16 cellular contexts compared by ENCODE assay signal in genomic region chr6:18153311-18153703, GRCh38. TPM values are rescaled to one million over a fixed set of nuclear protein-coding genes. Genes with fewer than 3 reads are reported as not detected.
DNase-seq lines count a peak whose midpoint lies in the region; ATAC-seq, FAIRE-seq and TF ChIP-seq lines count a peak whose summit lies in the region.
"Had no signal": no experiment of that assay in that cellular context is flagged by ENCODE, and none has a peak within 500 bp of the region (broad histone marks: within the 10 kb centered on the region; RNA-seq: fewer than 3 reads in every experiment).

No MANE protein-coding gene starts in this region.

- peak overlapping the region in 1 of 2 experiments; percentile 96; a peak in 2 of 4 replicates for H3K9ac ChIP-seq in K562 (ENCODE audit: insufficient read depth in 1 of 2, low read depth in 2 of 2, low read length in 2 of 2)

- H3K27ac Mint-ChIP-seq in activated naive CD8-positive, alpha-beta T cell, result no peak overlapping the region
- no peak overlapping the region for H3K27ac Mint-ChIP-seq in activated naive CD8-positive, alpha-beta T cell treated with anti-CD3 and anti-CD28 coated beads for 36 hours
- no peak overlapping the region for H3K27ac Mint-ChIP-seq in memory B cell
- H3K27ac Mint-ChIP-seq: activated CD4-positive, alpha-beta memory T cell treated with anti-CD3 and anti-CD28 coated beads, Interleukin-2, amount 10 ng/mL, durations not matched to agents 7 days and 5 days; H9 had no signal

- intact Hi-C loops in K562 (cut with micrococcal nuclease) (loop anchor here (5.0 to 10.0 kb wide), 3 partner anchors 166 to 449 kb away; partner anchors contain the start of genes KIF13A and NUP153), transverse colon (cut with DNase I; ENCODE audit: low total_unique reads) (loop anchor here (5.0 to 10.0 kb wide), 2 partner anchors 111 to 1984 kb away; partner anchors contain the start of gene DEK)

- in situ Hi-C loops in K562 (cut with MboI) (no loop called here), transverse colon (cut with MboI; ENCODE audit: low pct_ligation_motif_present in 1 of 4, low pct_unique_long_range_greater_than_20kb in 1 of 4, low sequenced_read_pairs in 3 of 4) (no loop called here)

- H3K27me3 ChIP-seq in K562 (ENCODE audit: control insufficient read depth in 2 of 2, insufficient read depth in 2 of 2, low read length in 2 of 2), result no peaks in the 10 kb centered on the region
- no peaks in the 10 kb centered on the region for H3K27me3 ChIP-seq in transverse colon
- H3K27me3 ChIP-seq: uterus had no signal

- TF ChIP-seq EP300 in K562 (IDR thresholded peaks at IDR 0.05; ENCODE audit: low read length) (no peak), transverse colon (IDR thresholded peaks at IDR 0.05; ENCODE audit: low read depth) (no peak)

- no peak for TF ChIP-seq RAD21 in K562 (CRISPR knock-in tag; conservative IDR thresholded peaks at IDR 0.05 in 1 of 2, IDR thresholded peaks at IDR 0.05 in 1 of 2)

- H4K20me1 ChIP-seq in K562 (replicated peaks; ENCODE audit: control insufficient read depth, insufficient read depth, low read length), result no peaks in the 10 kb centered on the region

- no TSS peak for BruUV-seq in K562 (replicated peaks; lab: Mats Ljungman, UMichigan)

- no peak for FAIRE-seq in K562 (lab: Jason Lieb, UNC)
- FAIRE-seq: colon, islet of Langerhans had no signal

- CTCF ChIA-PET in K562 (lab: Yijun Ruan, JAX; ENCODE audit: low intra/inter-chr PET ratio), result no interaction called here

- TF ChIP-seq POLR2A in K562 (conservative IDR thresholded peaks at IDR 0.05), result no peak
- TF ChIP-seq POLR2A in transverse colon (IDR thresholded peaks at IDR 0.05), result no peak

- H3K4me1 Mint-ChIP-seq in activated naive CD8-positive, alpha-beta T cell (ENCODE audit: low read depth), result peaks cover 30% of the 10 kb centered on the region
- H3K4me1 Mint-ChIP-seq in activated naive CD8-positive, alpha-beta T cell treated with anti-CD3 and anti-CD28 coated beads for 36 hours, result peaks cover 30% of the 10 kb centered on the region
- peaks cover 10% of the 10 kb centered on the region for H3K4me1 Mint-ChIP-seq in memory B cell

- H3K79me2 ChIP-seq in K562 (ENCODE audit: control insufficient read depth, insufficient read depth, low read length), result peaks cover 40% of the 10 kb centered on the region

- H3K27ac ChIP-seq in K562 (ENCODE audit: extremely low read depth, low read depth, low read length) (peak overlapping the region; percentile 30), transverse colon (peak overlapping the region; percentile 1 to 98 (median 65))

- H3K36me3 ChIP-seq in K562 (ENCODE audit: control insufficient read depth, insufficient read depth, low read length), result peaks cover 18% of the 10 kb centered on the region
- H3K36me3 ChIP-seq in transverse colon, result no peaks in the 10 kb centered on the region
- H3K36me3 ChIP-seq: uterus had no signal

- peaks cover 7% of the 10 kb centered on the region for H3K36me3 Mint-ChIP-seq in activated naive CD8-positive, alpha-beta T cell
- H3K36me3 Mint-ChIP-seq in activated naive CD8-positive, alpha-beta T cell treated with anti-CD3 and anti-CD28 coated beads for 36 hours, result peaks cover 8% of the 10 kb centered on the region
- H3K36me3 Mint-ChIP-seq in memory B cell, result peaks cover 5% of the 10 kb centered on the region

- peak overlapping the region; percentile 74; the same call in 1 of the 2 replicates for H3K4me3 ChIP-seq in K562
- H3K4me3 ChIP-seq in transverse colon, result peak overlapping the region in 1 of 4 donors; percentile 79
- H3K4me3 ChIP-seq: uterus had no signal

- ATAC-seq in K562, result no peak
- no peak for ATAC-seq in memory B cell (ENCODE audit: low read depth)
- ATAC-seq in GM19395 (IDR thresholded peaks at IDR 0.05; ENCODE audit: unreplicated experiment), result no peak

- H3K4me3 Mint-ChIP-seq in activated naive CD8-positive, alpha-beta T cell, result peak overlapping the region; percentile 49
- H3K4me3 Mint-ChIP-seq in activated naive CD8-positive, alpha-beta T cell treated with anti-CD3 and anti-CD28 coated beads for 36 hours, result no peak overlapping the region
- H3K4me3 Mint-ChIP-seq in memory B cell, result peak overlapping the region; percentile 22
- H3K4me3 Mint-ChIP-seq: activated CD4-positive, alpha-beta memory T cell treated with anti-CD3 and anti-CD28 coated beads, Interleukin-2, amount 10 ng/mL, durations not matched to agents 7 days and 5 days; activated naive CD4-positive, alpha-beta T cell treated with anti-CD3 and anti-CD28 coated beads, Interleukin-2, amount 50 U/mL, for 24 hours had no signal

- H2AFZ ChIP-seq in K562 (ENCODE audit: low read depth, low read length), result peak overlapping the region; percentile 75

- H3K4me1 ChIP-seq in K562 (replicated peaks in 1 of 2; ENCODE audit: control insufficient read depth in 2 of 2, insufficient read depth in 2 of 2, low read length in 2 of 2), result peaks cover 14 to 23% of the 10 kb centered on the region in 2 experiments
- H3K4me1 ChIP-seq in transverse colon, result peaks cover 0 to 37% (median 21%) of the 10 kb centered on the region in 4 donors
- H3K4me1 ChIP-seq: uterus had no signal

- H3K9me3 ChIP-seq in K562 (replicated peaks; ENCODE audit: control insufficient read depth, insufficient read depth, low read depth, low read length), result no peaks in the 10 kb centered on the region
- H3K9me3 ChIP-seq in transverse colon, result no peaks in the 10 kb centered on the region
- H3K9me3 ChIP-seq: uterus had no signal

- TF ChIP-seq CTCF in K562 (IDR thresholded peaks at IDR 0.05 in 2 of 3, conservative IDR thresholded peaks at IDR 0.05 in 1 of 3; ENCODE audit: insufficient read depth in 2 of 3, low read depth in 1 of 3, low read length in 3 of 3) (no peak), transverse colon (IDR thresholded peaks at IDR 0.05) (no peak)

- peak overlapping the region; percentile 94 for H3K4me2 ChIP-seq in K562 (ENCODE audit: insufficient read depth, low read length)

- no peaks in the 10 kb centered on the region for H3K9me1 ChIP-seq in K562 (ENCODE audit: control insufficient read depth, insufficient read depth, low read length)

- no peaks in the 10 kb centered on the region for H3K9me3 Mint-ChIP-seq in activated naive CD8-positive, alpha-beta T cell (ENCODE audit: low read depth)
- H3K9me3 Mint-ChIP-seq in activated naive CD8-positive, alpha-beta T cell treated with anti-CD3 and anti-CD28 coated beads for 36 hours, result peaks cover 3% of the 10 kb centered on the region
- no peaks in the 10 kb centered on the region for H3K9me3 Mint-ChIP-seq in memory B cell
- H3K9me3 Mint-ChIP-seq: activated CD4-positive, alpha-beta memory T cell treated with anti-CD3 and anti-CD28 coated beads, Interleukin-2, amount 10 ng/mL, durations not matched to agents 7 days and 5 days; activated naive CD4-positive, alpha-beta T cell treated with anti-CD3 and anti-CD28 coated beads, Interleukin-2, amount 50 U/mL, for 24 hours; H9 had no signal

- POLR2A ChIA-PET in K562 (lab: Yijun Ruan, JAX), result interaction anchor here (0.5 to 2.2 kb wide), 8 partner anchors 13 to 319 kb away, joined by 3 to 7 read pairs (median 4); no protein-coding TSS in a partner anchor

- DNase-seq in activated naive CD8-positive, alpha-beta T cell treated with anti-CD3 and anti-CD28 coated beads for 36 hours, result no peak
- DNase-seq in K562 (ENCODE audit: extremely low read depth in 1 of 4, low spot score in 3 of 4) (no peak), memory B cell (ENCODE audit: low spot score in 2 of 2) (no peak), transverse colon (no peak), COLO829 (ENCODE audit: low spot score) (no peak), EL (no peak)
- DNase-seq: DMS79, H9, naive B cell, uterus had no signal

- H3K27me3 Mint-ChIP-seq in activated naive CD8-positive, alpha-beta T cell, result no peaks in the 10 kb centered on the region
- H3K27me3 Mint-ChIP-seq in activated naive CD8-positive, alpha-beta T cell treated with anti-CD3 and anti-CD28 coated beads for 36 hours, result no peaks in the 10 kb centered on the region
- H3K27me3 Mint-ChIP-seq in memory B cell, result no peaks in the 10 kb centered on the region
- H3K27me3 Mint-ChIP-seq: activated CD4-positive, alpha-beta memory T cell treated with anti-CD3 and anti-CD28 coated beads, Interleukin-2, amount 10 ng/mL, durations not matched to agents 7 days and 5 days; activated naive CD4-positive, alpha-beta T cell treated with anti-CD3 and anti-CD28 coated beads, Interleukin-2, amount 50 U/mL, for 24 hours; naive B cell had no signal

RNA-seq across cellular contexts. Expression of gene TPMT, which starts 1.6 kb away (rescaled TPM):
- total RNA-seq in activated naive CD8-positive, alpha-beta T cell treated with anti-CD3 and anti-CD28 coated beads for 36 hours, result 1 to 10 TPM; 8.2 TPM
- 8.8 and 14.9 TPM in 2 replicates for total RNA-seq in K562 (2011; cell fraction: chromatin; rRNA removed; ENCODE audit: low replicate concordance)
- 6.3 and 6.7 TPM in 2 replicates for total RNA-seq in K562 (2011; cell fraction: nucleolus; rRNA removed)
- total RNA-seq in K562 (2011; cell fraction: nucleoplasm; rRNA removed), result 9.2 and 12.9 TPM in 2 replicates
- total RNA-seq in K562 (2014; rRNA removed) (26.1 and 26.2 TPM in 2 replicates), K562 (2014; rRNA removed; fragmentation: Illumina TruSeq; extraction: Trizol) (48.0 and 52.2 TPM in 2 replicates), K562 (2015; rRNA removed; fragmentation: Illumina TruSeq; extraction: Trizol) (43.7 and 46.5 TPM in 2 replicates), K562 (2021) (24.2 and 24.5 TPM in 2 replicates), transverse colon (10 to 100 TPM; 15.1 to 53.5 (median 32.8) TPM)
- polyA plus RNA-seq in K562 (2011; rRNA removed) (42.7 and 67.4 TPM in 2 replicates), K562 (2014; fragmentation: Illumina TruSeq; extraction: Trizol) (41.6 and 51.6 TPM in 2 replicates), K562 (2014; fragmentation: Nextera tagmentation; extraction: Ambion mirVana) (10 to 100 TPM; 43.8 to 48.0 TPM), K562 (2014; rRNA removed) (35.9 and 42.6 TPM in 2 replicates)
- polyA plus RNA-seq in K562 (2011; cell fraction: cytosol; rRNA removed), result 20.1 and 30.5 TPM in 2 replicates
- polyA plus RNA-seq in K562 (2011; cell fraction: nucleus; rRNA removed), result 5.7 and 9.6 TPM in 2 replicates
- 36.9 and 50.3 TPM in 2 replicates for polyA plus RNA-seq in K562 (2012)
- 41.8 and 46.2 TPM in 2 replicates for polyA minus RNA-seq in K562 (2011; rRNA and poly(A)+ RNA removed)
- polyA minus RNA-seq in K562 (2011; cell fraction: cytosol; rRNA and poly(A)+ RNA removed), result 7.1 and 14.4 TPM in 2 replicates
- 3.6 and 6.4 TPM in 2 replicates for polyA minus RNA-seq in K562 (2011; cell fraction: nucleus; rRNA and poly(A)+ RNA removed)

RNA-seq across cellular contexts. Expression of gene KDM1B, which starts 1.9 kb away (rescaled TPM):
- 10 to 100 TPM; 11.8 to 12.0 TPM for total RNA-seq in activated naive CD8-positive, alpha-beta T cell treated with anti-CD3 and anti-CD28 coated beads for 36 hours
- total RNA-seq in K562 (2011; cell fraction: chromatin; rRNA removed; ENCODE audit: low replicate concordance), result 27.5 and 41.4 TPM in 2 replicates
- 13.7 and 14.7 TPM in 2 replicates for total RNA-seq in K562 (2011; cell fraction: nucleolus; rRNA removed)
- 23.5 and 27.9 TPM in 2 replicates for total RNA-seq in K562 (2011; cell fraction: nucleoplasm; rRNA removed)
- 24.6 and 29.1 TPM in 2 replicates for total RNA-seq in K562 (2014; rRNA removed)
- total RNA-seq in K562 (2014; rRNA removed; fragmentation: Illumina TruSeq; extraction: Trizol), result 35.1 and 36.3 TPM in 2 replicates
- total RNA-seq in K562 (2015; rRNA removed; fragmentation: Illumina TruSeq; extraction: Trizol), result 37.5 and 38.7 TPM in 2 replicates
- 43.0 and 47.4 TPM in 2 replicates for total RNA-seq in K562 (2021)
- 40.5 and 58.9 TPM in 2 replicates for polyA plus RNA-seq in K562 (2011; rRNA removed)
- 32.8 and 37.0 TPM in 2 replicates for polyA plus RNA-seq in K562 (2011; cell fraction: cytosol; rRNA removed)
- 20.4 and 20.6 TPM in 2 replicates for polyA plus RNA-seq in K562 (2011; cell fraction: nucleus; rRNA removed)
- 40.5 and 40.6 TPM in 2 replicates for polyA plus RNA-seq in K562 (2012)
- polyA plus RNA-seq in K562 (2014; fragmentation: Illumina TruSeq; extraction: Trizol), result 34.9 and 46.1 TPM in 2 replicates
- 1 to 10 TPM; 1.4 to 1.7 TPM for polyA plus RNA-seq in K562 (2014; fragmentation: Nextera tagmentation; extraction: Ambion mirVana)
- polyA plus RNA-seq in K562 (2014; rRNA removed), result 29.0 and 33.8 TPM in 2 replicates
- polyA minus RNA-seq in K562 (2011; rRNA and poly(A)+ RNA removed), result 92.3 and 93.1 TPM in 2 replicates
- polyA minus RNA-seq in K562 (2011; cell fraction: cytosol; rRNA and poly(A)+ RNA removed), result 33.8 and 36.1 TPM in 2 replicates
- polyA minus RNA-seq in K562 (2011; cell fraction: nucleus; rRNA and poly(A)+ RNA removed), result 13.2 and 20.1 TPM in 2 replicates
- 10 to 100 TPM; 18.9 to 70.7 (median 40.0) TPM for total RNA-seq in transverse colon

RNA-seq across cellular contexts. Expression of gene NHLRC1, which starts 30.8 kb away (rescaled TPM):
- total RNA-seq in activated naive CD8-positive, alpha-beta T cell treated with anti-CD3 and anti-CD28 coated beads for 36 hours, result under 1 TPM; 0.16 to 0.19 TPM
- total RNA-seq in K562 (2011; cell fraction: chromatin; rRNA removed; ENCODE audit: low replicate concordance), result not detected in 2 replicates
- total RNA-seq in K562 (2011; cell fraction: nucleolus; rRNA removed), result not detected in 2 replicates
- not detected in 2 replicates for total RNA-seq in K562 (2011; cell fraction: nucleoplasm; rRNA removed)
- not detected in 2 replicates for total RNA-seq in K562 (2014; rRNA removed)
- not detected in 2 replicates for total RNA-seq in K562 (2014; rRNA removed; fragmentation: Illumina TruSeq; extraction: Trizol)
- not detected in 2 replicates for total RNA-seq in K562 (2015; rRNA removed; fragmentation: Illumina TruSeq; extraction: Trizol)
- total RNA-seq in K562 (2021), result not detected in 2 replicates
- polyA plus RNA-seq in K562 (2011; rRNA removed), result not detected in 2 replicates
- not detected in 2 replicates for polyA plus RNA-seq in K562 (2011; cell fraction: cytosol; rRNA removed)
- polyA plus RNA-seq in K562 (2011; cell fraction: nucleus; rRNA removed), result not detected in 2 replicates
- polyA plus RNA-seq in K562 (2012), result not detected in 2 replicates
- polyA plus RNA-seq in K562 (2014; fragmentation: Illumina TruSeq; extraction: Trizol), result not detected in 2 replicates
- not detected for polyA plus RNA-seq in K562 (2014; fragmentation: Nextera tagmentation; extraction: Ambion mirVana)
- not detected in 2 replicates for polyA plus RNA-seq in K562 (2014; rRNA removed)
- not detected in 2 replicates for polyA minus RNA-seq in K562 (2011; rRNA and poly(A)+ RNA removed)
- not detected in 2 replicates for polyA minus RNA-seq in K562 (2011; cell fraction: cytosol; rRNA and poly(A)+ RNA removed)
- not detected in 2 replicates for polyA minus RNA-seq in K562 (2011; cell fraction: nucleus; rRNA and poly(A)+ RNA removed)
- 1 to 10 TPM in 2 of 4 donors, not detected in 2; 1.1 to 2.1 TPM for total RNA-seq in transverse colon
